In the genomic region with DNA sequence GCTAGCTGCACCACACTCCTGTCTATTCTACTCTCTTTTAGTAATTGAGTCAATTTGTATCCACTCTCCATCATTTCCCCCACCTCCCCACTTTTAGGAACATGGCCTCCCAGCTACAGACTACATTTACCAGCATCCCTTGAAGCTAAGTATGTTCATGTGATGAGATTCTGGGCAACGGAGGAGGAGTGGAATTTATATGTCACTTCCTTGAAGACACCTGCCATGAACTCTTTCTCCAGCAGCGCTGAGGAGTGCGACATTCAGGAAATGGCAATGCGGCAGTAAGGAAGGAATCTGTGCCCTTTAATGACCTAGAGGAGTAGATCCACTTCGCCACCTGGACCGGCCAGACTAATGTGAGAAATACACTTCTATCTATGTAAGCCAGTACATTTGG, we compare ENCODE assay signal across 18 cellular contexts.
"Had no signal": no experiment of that assay in that cellular context is flagged by ENCODE, and none has a peak within 500 bp of the region (broad histone marks: within the 10 kb centered on the region; RNA-seq: fewer than 3 reads in every experiment).

No MANE protein-coding gene starts in this region.

- DNase-seq: activated CD4-positive, alpha-beta T cell treated with anti-CD3 and anti-CD28 coated beads, Interleukin-2, amount 10 ng/mL, durations not matched to agents 24 days and 14 days; activated CD4-positive, CD25-positive, alpha-beta regulatory T cell; activated CD8-positive, alpha-beta memory T cell treated with anti-CD3 and anti-CD28 coated beads for 24 hours; activated naive CD8-positive, alpha-beta T cell treated with anti-CD3 and anti-CD28 coated beads for 36 hours; amygdala; brain microvascular endothelial cell; cerebellar nuclear complex; endodermal cell; left lung; pancreas; stimulated activated CD4-positive, alpha-beta T cell treated with anti-CD3 and anti-CD28 coated beads, Interleukin-4, amount 100 ng/mL, for 1 hour; stimulated activated naive CD4-positive, alpha-beta T cell; substantia nigra; T-helper 2 cell; transverse colon had no signal

- ATAC-seq: left lung; natural killer cell treated with Interleukin-12 subunit alpha and Interleukin-12 subunit beta and Interleukin-15 and Interleukin-18, amount 100 ng/mL, for 72 hours; pancreas had no signal

- H3K27me3 Mint-ChIP-seq: activated CD4-positive, alpha-beta T cell treated with anti-CD3 and anti-CD28 coated beads, Interleukin-2, amount 10 ng/mL, durations not matched to agents 24 days and 14 days; activated naive CD8-positive, alpha-beta T cell treated with anti-CD3 and anti-CD28 coated beads for 36 hours; dendritic cell treated with granulocyte-macrophage colony-stimulating factor and Interleukin-4, amounts not matched to agents 40 ng/mL and 50 ng/mL, for 4 days; memory B cell; natural killer cell treated with Interleukin-12 subunit alpha and Interleukin-12 subunit beta and Interleukin-15 and Interleukin-18, amount 100 ng/mL, for 72 hours had no signal

- H3K27me3 ChIP-seq: brain microvascular endothelial cell, left lung, pancreas, transverse colon had no signal

- H3K36me3 Mint-ChIP-seq: activated naive CD8-positive, alpha-beta T cell treated with anti-CD3 and anti-CD28 coated beads for 36 hours had no signal

- H3K27ac Mint-ChIP-seq: activated CD4-positive, alpha-beta T cell treated with anti-CD3 and anti-CD28 coated beads, Interleukin-2, amount 10 ng/mL, durations not matched to agents 24 days and 14 days; activated naive CD8-positive, alpha-beta T cell treated with anti-CD3 and anti-CD28 coated beads for 36 hours; dendritic cell treated with granulocyte-macrophage colony-stimulating factor and Interleukin-4, amounts not matched to agents 40 ng/mL and 50 ng/mL, for 4 days; endodermal cell; memory B cell; natural killer cell treated with Interleukin-12 subunit alpha and Interleukin-12 subunit beta and Interleukin-15 and Interleukin-18, amount 100 ng/mL, for 72 hours had no signal

- H3K4me1 Mint-ChIP-seq: activated CD4-positive, alpha-beta T cell treated with anti-CD3 and anti-CD28 coated beads, Interleukin-2, amount 10 ng/mL, durations not matched to agents 24 days and 14 days; activated naive CD8-positive, alpha-beta T cell treated with anti-CD3 and anti-CD28 coated beads for 36 hours; endodermal cell; memory B cell had no signal

- H3K4me3 Mint-ChIP-seq: activated CD4-positive, alpha-beta T cell treated with anti-CD3 and anti-CD28 coated beads, Interleukin-2, amount 10 ng/mL, durations not matched to agents 24 days and 14 days; activated naive CD8-positive, alpha-beta T cell treated with anti-CD3 and anti-CD28 coated beads for 36 hours; dendritic cell treated with granulocyte-macrophage colony-stimulating factor and Interleukin-4, amounts not matched to agents 40 ng/mL and 50 ng/mL, for 4 days; endodermal cell; memory B cell; natural killer cell treated with Interleukin-12 subunit alpha and Interleukin-12 subunit beta and Interleukin-15 and Interleukin-18, amount 100 ng/mL, for 72 hours had no signal

- H3K4me1 ChIP-seq: left lung, pancreas, transverse colon had no signal

- H3K4me3 ChIP-seq: left lung, pancreas, transverse colon had no signal

- H3K9me3 ChIP-seq: pancreas, transverse colon had no signal

- H3K27ac ChIP-seq: brain microvascular endothelial cell, left lung, pancreas, transverse colon had no signal

- H3K36me3 ChIP-seq: brain microvascular endothelial cell, left lung, pancreas, transverse colon had no signal
